In the genomic region with DNA sequence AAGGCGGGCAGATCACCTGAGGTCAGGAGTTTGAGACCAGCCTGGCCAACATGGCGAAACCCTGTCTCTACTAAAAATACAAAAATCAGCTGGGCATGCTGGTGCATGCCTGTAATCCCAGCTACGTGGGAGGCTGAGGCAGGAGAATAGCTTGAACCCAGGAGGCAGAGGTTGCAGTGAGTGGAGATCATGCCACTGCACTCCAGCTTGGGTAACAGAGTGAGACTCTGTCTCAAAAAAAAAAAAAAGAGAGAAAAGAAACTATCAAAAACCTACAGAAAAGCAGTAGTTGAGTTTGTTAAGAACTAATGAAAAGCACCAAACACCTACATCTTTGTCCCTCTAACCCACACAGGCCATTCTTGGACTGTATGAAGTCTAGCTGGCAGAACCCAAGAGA, we compare ENCODE assay signal across 9 cellular contexts. TPM values are rescaled to one million over a fixed set of nuclear protein-coding genes. Genes with fewer than 3 reads are reported as not detected.
"Had no signal": no experiment of that assay in that cellular context is flagged by ENCODE, and none has a peak within 500 bp of the region (broad histone marks: within the 10 kb centered on the region; RNA-seq: fewer than 3 reads in every experiment).

No MANE protein-coding gene starts in this region.

RNA-seq across cellular contexts. Expression of a gene that starts 1.2 kb away (rescaled TPM):
- total RNA-seq: activated B cell treated with CpG ODN at 0.5 μM for 24 hours; activated CD4-positive, alpha-beta T cell treated with anti-CD3 and anti-CD28 coated beads for 36 hours; activated naive CD4-positive, alpha-beta T cell treated with anti-CD3 and anti-CD28 coated beads for 36 hours; activated T-cell treated with anti-CD3 and anti-CD28 coated beads, Interleukin-2, amount 50 U/mL, for 4 hours; dermis microvascular lymphatic vessel endothelial cell; endothelial cell of umbilical vein; esophagus mucosa had no signal

RNA-seq across cellular contexts. Expression of a gene that starts 36.6 kb away (rescaled TPM):
- total RNA-seq: activated B cell treated with CpG ODN at 0.5 μM for 24 hours; activated CD4-positive, alpha-beta T cell treated with anti-CD3 and anti-CD28 coated beads for 36 hours; activated naive CD4-positive, alpha-beta T cell treated with anti-CD3 and anti-CD28 coated beads for 36 hours; activated T-cell treated with anti-CD3 and anti-CD28 coated beads, Interleukin-2, amount 50 U/mL, for 4 hours; aorta; dermis microvascular lymphatic vessel endothelial cell; endothelial cell of umbilical vein; esophagus mucosa; pancreas had no signal
